Comparison of ENCODE assay signal across 1 cellular context in genomic region chr19:14689598-14690503, GRCh38.
A peak's percentile ranks its signal among the peaks of the same experiment; 100 is the strongest.
TF ChIP-seq lines count a peak whose summit lies in the region.

Gene ZNF333, plus strand, starts transcription at chr19:14690048. Its CDS starts 3,444 bp downstream, at chr19:14693492.

TF ChIP-seq in GM12878, 131 proteins besides CTCF, POLR2A, EP300 and RAD21 (continued from another document and continues in another):
- TF ChIP-seq, protein P1, sequence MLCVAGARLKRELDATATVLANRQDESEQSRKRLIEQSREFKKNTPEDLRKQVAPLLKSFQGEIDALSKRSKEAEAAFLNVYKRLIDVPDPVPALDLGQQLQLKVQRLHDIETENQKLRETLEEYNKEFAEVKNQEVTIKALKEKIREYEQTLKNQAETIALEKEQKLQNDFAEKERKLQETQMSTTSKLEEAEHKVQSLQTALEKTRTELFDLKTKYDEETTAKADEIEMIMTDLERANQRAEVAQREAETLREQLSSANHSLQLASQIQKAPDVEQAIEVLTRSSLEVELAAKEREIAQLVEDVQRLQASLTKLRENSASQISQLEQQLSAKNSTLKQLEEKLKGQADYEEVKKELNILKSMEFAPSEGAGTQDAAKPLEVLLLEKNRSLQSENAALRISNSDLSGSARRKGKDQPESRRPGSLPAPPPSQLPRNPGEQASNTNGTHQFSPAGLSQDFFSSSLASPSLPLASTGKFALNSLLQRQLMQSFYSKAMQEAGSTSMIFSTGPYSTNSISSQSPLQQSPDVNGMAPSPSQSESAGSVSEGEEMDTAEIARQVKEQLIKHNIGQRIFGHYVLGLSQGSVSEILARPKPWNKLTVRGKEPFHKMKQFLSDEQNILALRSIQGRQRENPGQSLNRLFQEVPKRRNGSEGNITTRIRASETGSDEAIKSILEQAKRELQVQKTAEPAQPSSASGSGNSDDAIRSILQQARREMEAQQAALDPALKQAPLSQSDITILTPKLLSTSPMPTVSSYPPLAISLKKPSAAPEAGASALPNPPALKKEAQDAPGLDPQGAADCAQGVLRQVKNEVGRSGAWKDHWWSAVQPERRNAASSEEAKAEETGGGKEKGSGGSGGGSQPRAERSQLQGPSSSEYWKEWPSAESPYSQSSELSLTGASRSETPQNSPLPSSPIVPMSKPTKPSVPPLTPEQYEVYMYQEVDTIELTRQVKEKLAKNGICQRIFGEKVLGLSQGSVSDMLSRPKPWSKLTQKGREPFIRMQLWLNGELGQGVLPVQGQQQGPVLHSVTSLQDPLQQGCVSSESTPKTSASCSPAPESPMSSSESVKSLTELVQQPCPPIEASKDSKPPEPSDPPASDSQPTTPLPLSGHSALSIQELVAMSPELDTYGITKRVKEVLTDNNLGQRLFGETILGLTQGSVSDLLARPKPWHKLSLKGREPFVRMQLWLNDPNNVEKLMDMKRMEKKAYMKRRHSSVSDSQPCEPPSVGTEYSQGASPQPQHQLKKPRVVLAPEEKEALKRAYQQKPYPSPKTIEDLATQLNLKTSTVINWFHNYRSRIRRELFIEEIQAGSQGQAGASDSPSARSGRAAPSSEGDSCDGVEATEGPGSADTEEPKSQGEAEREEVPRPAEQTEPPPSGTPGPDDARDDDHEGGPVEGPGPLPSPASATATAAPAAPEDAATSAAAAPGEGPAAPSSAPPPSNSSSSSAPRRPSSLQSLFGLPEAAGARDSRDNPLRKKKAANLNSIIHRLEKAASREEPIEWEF (IDR thresholded peaks at IDR 0.05; ENCODE audit: insufficient replicate concordance, low read depth, low read length): no peak
- TF ChIP-seq MYC (IDR thresholded peaks at IDR 0.05; ENCODE audit: insufficient read depth, insufficient read length, insufficient replicate concordance, low read length, severe bottlenecking): peak; percentile 29
- peak; percentile 40; the same call in 1 of the 2 replicates for TF ChIP-seq MEF2A (IDR thresholded peaks at IDR 0.05; ENCODE audit: insufficient read depth, low read depth, low read length)
- TF ChIP-seq CBFB (IDR thresholded peaks at IDR 0.05; ENCODE audit: low read depth): no peak
- TF ChIP-seq GABPA (IDR thresholded peaks at IDR 0.05; ENCODE audit: low read depth): peak; percentile 87
- TF ChIP-seq ZNF622 (IDR thresholded peaks at IDR 0.05): no peak
- TF ChIP-seq, protein P2, sequence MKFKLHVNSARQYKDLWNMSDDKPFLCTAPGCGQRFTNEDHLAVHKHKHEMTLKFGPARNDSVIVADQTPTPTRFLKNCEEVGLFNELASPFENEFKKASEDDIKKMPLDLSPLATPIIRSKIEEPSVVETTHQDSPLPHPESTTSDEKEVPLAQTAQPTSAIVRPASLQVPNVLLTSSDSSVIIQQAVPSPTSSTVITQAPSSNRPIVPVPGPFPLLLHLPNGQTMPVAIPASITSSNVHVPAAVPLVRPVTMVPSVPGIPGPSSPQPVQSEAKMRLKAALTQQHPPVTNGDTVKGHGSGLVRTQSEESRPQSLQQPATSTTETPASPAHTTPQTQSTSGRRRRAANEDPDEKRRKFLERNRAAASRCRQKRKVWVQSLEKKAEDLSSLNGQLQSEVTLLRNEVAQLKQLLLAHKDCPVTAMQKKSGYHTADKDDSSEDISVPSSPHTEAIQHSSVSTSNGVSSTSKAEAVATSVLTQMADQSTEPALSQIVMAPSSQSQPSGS (IDR thresholded peaks at IDR 0.05; ENCODE audit: low read length): no peak
- TF ChIP-seq MXI1 (IDR thresholded peaks at IDR 0.05; ENCODE audit: low read depth, low read length): peak; percentile 38; the same call in 1 of the 2 replicates
- TF ChIP-seq NR2C1 (IDR thresholded peaks at IDR 0.05): peak; percentile 76
- TF ChIP-seq CBX3 (IDR thresholded peaks at IDR 0.05; ENCODE audit: borderline replicate concordance, low read depth): no peak
- TF ChIP-seq, protein P3, sequence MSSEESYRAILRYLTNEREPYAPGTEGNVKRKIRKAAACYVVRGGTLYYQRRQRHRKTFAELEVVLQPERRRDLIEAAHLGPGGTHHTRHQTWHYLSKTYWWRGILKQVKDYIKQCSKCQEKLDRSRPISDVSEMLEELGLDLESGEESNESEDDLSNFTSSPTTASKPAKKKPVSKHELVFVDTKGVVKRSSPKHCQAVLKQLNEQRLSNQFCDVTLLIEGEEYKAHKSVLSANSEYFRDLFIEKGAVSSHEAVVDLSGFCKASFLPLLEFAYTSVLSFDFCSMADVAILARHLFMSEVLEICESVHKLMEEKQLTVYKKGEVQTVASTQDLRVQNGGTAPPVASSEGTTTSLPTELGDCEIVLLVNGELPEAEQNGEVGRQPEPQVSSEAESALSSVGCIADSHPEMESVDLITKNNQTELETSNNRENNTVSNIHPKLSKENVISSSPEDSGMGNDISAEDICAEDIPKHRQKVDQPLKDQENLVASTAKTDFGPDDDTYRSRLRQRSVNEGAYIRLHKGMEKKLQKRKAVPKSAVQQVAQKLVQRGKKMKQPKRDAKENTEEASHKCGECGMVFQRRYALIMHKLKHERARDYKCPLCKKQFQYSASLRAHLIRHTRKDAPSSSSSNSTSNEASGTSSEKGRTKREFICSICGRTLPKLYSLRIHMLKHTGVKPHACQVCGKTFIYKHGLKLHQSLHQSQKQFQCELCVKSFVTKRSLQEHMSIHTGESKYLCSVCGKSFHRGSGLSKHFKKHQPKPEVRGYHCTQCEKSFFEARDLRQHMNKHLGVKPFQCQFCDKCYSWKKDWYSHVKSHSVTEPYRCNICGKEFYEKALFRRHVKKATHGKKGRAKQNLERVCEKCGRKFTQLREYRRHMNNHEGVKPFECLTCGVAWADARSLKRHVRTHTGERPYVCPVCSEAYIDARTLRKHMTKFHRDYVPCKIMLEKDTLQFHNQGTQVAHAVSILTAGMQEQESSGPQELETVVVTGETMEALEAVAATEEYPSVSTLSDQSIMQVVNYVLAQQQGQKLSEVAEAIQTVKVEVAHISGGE (CRISPR knock-in tag; IDR thresholded peaks at IDR 0.05): 0 out of 2 replicates have a peak, but pooled peaks have one; percentile 23
- TF ChIP-seq, protein P4, sequence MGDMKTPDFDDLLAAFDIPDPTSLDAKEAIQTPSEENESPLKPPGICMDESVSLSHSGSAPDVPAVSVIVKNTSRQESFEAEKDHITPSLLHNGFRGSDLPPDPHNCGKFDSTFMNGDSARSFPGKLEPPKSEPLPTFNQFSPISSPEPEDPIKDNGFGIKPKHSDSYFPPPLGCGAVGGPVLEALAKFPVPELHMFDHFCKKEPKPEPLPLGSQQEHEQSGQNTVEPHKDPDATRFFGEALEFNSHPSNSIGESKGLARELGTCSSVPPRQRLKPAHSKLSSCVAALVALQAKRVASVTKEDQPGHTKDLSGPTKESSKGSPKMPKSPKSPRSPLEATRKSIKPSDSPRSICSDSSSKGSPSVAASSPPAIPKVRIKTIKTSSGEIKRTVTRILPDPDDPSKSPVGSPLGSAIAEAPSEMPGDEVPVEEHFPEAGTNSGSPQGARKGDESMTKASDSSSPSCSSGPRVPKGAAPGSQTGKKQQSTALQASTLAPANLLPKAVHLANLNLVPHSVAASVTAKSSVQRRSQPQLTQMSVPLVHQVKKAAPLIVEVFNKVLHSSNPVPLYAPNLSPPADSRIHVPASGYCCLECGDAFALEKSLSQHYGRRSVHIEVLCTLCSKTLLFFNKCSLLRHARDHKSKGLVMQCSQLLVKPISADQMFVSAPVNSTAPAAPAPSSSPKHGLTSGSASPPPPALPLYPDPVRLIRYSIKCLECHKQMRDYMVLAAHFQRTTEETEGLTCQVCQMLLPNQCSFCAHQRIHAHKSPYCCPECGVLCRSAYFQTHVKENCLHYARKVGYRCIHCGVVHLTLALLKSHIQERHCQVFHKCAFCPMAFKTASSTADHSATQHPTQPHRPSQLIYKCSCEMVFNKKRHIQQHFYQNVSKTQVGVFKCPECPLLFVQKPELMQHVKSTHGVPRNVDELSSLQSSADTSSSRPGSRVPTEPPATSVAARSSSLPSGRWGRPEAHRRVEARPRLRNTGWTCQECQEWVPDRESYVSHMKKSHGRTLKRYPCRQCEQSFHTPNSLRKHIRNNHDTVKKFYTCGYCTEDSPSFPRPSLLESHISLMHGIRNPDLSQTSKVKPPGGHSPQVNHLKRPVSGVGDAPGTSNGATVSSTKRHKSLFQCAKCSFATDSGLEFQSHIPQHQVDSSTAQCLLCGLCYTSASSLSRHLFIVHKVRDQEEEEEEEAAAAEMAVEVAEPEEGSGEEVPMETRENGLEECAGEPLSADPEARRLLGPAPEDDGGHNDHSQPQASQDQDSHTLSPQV (IDR thresholded peaks at IDR 0.05): 0 out of 2 replicates have a peak, but pooled peaks have one; percentile 31
- peak; percentile 92 for TF ChIP-seq SMAD5 (IDR thresholded peaks at IDR 0.05; ENCODE audit: low read depth)
- TF ChIP-seq SIX5 (IDR thresholded peaks at IDR 0.05; ENCODE audit: low read depth, low read length, severe bottlenecking): peak; percentile 32
- TF ChIP-seq HCFC1 (IDR thresholded peaks at IDR 0.05; ENCODE audit: low read length): peak; percentile 66
- no peak for TF ChIP-seq IRF4 (IDR thresholded peaks at IDR 0.05; ENCODE audit: low read depth, low read length)
- TF ChIP-seq RB1 (IDR thresholded peaks at IDR 0.05; ENCODE audit: borderline replicate concordance): peak; percentile 46; the same call in 1 of the 2 replicates
- TF ChIP-seq, protein P5, sequence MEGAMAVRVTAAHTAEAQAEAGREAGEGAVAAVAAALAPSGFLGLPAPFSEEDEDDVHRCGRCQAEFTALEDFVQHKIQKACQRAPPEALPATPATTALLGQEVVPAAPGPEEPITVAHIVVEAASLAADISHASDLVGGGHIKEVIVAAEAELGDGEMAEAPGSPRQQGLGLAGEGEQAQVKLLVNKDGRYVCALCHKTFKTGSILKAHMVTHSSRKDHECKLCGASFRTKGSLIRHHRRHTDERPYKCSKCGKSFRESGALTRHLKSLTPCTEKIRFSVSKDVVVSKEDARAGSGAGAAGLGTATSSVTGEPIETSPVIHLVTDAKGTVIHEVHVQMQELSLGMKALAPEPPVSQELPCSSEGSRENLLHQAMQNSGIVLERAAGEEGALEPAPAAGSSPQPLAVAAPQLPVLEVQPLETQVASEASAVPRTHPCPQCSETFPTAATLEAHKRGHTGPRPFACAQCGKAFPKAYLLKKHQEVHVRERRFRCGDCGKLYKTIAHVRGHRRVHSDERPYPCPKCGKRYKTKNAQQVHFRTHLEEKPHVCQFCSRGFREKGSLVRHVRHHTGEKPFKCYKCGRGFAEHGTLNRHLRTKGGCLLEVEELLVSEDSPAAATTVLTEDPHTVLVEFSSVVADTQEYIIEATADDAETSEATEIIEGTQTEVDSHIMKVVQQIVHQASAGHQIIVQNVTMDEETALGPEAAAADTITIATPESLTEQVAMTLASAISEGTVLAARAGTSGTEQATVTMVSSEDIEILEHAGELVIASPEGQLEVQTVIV (IDR thresholded peaks at IDR 0.05; ENCODE audit: borderline replicate concordance, partially characterized antibody): peak; percentile 71
- no peak for TF ChIP-seq HDAC6 (IDR thresholded peaks at IDR 0.05; ENCODE audit: unreplicated experiment)
- TF ChIP-seq GATAD2B (conservative IDR thresholded peaks at IDR 0.05; ENCODE audit: low read depth): peak; percentile 65
- TF ChIP-seq, protein P6, sequence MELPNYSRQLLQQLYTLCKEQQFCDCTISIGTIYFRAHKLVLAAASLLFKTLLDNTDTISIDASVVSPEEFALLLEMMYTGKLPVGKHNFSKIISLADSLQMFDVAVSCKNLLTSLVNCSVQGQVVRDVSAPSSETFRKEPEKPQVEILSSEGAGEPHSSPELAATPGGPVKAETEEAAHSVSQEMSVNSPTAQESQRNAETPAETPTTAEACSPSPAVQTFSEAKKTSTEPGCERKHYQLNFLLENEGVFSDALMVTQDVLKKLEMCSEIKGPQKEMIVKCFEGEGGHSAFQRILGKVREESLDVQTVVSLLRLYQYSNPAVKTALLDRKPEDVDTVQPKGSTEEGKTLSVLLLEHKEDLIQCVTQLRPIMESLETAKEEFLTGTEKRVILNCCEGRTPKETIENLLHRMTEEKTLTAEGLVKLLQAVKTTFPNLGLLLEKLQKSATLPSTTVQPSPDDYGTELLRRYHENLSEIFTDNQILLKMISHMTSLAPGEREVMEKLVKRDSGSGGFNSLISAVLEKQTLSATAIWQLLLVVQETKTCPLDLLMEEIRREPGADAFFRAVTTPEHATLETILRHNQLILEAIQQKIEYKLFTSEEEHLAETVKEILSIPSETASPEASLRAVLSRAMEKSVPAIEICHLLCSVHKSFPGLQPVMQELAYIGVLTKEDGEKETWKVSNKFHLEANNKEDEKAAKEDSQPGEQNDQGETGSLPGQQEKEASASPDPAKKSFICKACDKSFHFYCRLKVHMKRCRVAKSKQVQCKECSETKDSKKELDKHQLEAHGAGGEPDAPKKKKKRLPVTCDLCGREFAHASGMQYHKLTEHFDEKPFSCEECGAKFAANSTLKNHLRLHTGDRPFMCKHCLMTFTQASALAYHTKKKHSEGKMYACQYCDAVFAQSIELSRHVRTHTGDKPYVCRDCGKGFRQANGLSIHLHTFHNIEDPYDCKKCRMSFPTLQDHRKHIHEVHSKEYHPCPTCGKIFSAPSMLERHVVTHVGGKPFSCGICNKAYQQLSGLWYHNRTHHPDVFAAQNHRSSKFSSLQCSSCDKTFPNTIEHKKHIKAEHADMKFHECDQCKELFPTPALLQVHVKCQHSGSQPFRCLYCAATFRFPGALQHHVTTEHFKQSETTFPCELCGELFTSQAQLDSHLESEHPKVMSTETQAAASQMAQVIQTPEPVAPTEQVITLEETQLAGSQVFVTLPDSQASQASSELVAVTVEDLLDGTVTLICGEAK (IDR thresholded peaks at IDR 0.05; ENCODE audit: borderline replicate concordance): peak; percentile 90
- peak; percentile 93 for TF ChIP-seq POLR2AphosphoS5 (IDR thresholded peaks at IDR 0.05; ENCODE audit: low read length)
- TF ChIP-seq ZBTB4 (CRISPR knock-in tag; IDR thresholded peaks at IDR 0.05): no peak
